ENCODE assay signal across 18 cellular contexts in genomic region chr22:21579474-21579851, GRCh38. TPM values are rescaled to one million over a fixed set of nuclear protein-coding genes. Genes with fewer than 3 reads are reported as not detected.
DNase-seq lines count a peak whose midpoint lies in the region; ATAC-seq and TF ChIP-seq lines count a peak whose summit lies in the region.
"Had no signal": no experiment of that assay in that cellular context is flagged by ENCODE, and none has a peak within 500 bp of the region (broad histone marks: within the 10 kb centered on the region; RNA-seq: fewer than 3 reads in every experiment).

No MANE protein-coding gene starts in this region.

- H3K4me2 ChIP-seq in PC-9 = peak overlapping the region; percentile 46

- TF ChIP-seq CTCF in PC-9 (conservative IDR thresholded peaks at IDR 0.05) = no peak

- no peak overlapping the region for H3K4me3 Mint-ChIP-seq in activated T-cell treated with anti-CD3 and anti-CD28 coated beads, Interleukin-2, amount 50 U/mL, for 72 hours
- no peak overlapping the region for H3K4me3 Mint-ChIP-seq in memory B cell

- H3K4me1 ChIP-seq in PC-9 (replicated peaks; ENCODE audit: insufficient read depth) = peaks cover 25% of the 10 kb centered on the region
- H3K4me1 ChIP-seq: HAP-1 had no signal

- peak overlapping the region; percentile 16 for H3K27ac Mint-ChIP-seq in activated T-cell treated with anti-CD3 and anti-CD28 coated beads, Interleukin-2, amount 50 U/mL, for 72 hours
- peak overlapping the region; percentile 57 for H3K27ac Mint-ChIP-seq in memory B cell

- H3K27me3 Mint-ChIP-seq in activated T-cell treated with anti-CD3 and anti-CD28 coated beads, Interleukin-2, amount 50 U/mL, for 72 hours (ENCODE audit: low read depth) = no peaks in the 10 kb centered on the region
- H3K27me3 Mint-ChIP-seq in memory B cell = no peaks in the 10 kb centered on the region
- H3K27me3 Mint-ChIP-seq: CD4-positive, CD25-positive, alpha-beta regulatory T cell; IgD-negative memory B cell had no signal

- H3K36me3 ChIP-seq in PC-9 (ENCODE audit: low read depth) = no peaks in the 10 kb centered on the region

- peaks cover 95% of the 10 kb centered on the region for H3K79me2 ChIP-seq in PC-9 (ENCODE audit: low read depth)

- no TSS peak for BruUV-seq in PC-9 (replicated peaks; lab: Mats Ljungman, UMichigan)

- POLR2A ChIA-PET in PC-9 (lab: Charles Lee; ENCODE audit: unreplicated experiment) = no interaction called here

- no peak for DNase-seq in activated T-cell treated with anti-CD3 and anti-CD28 coated beads, Interleukin-2, amount 50 U/mL, for 72 hours
- DNase-seq in activated T-cell treated with anti-CD3 and anti-CD28 coated beads for 4 hours (no peak), PC-9 (no peak), memory B cell (ENCODE audit: low spot score in 2 of 2) (no peak), kidney tubule cell (ENCODE audit: low spot score) (no peak), iPS-NIHi11 (ENCODE audit: low spot score) (no peak)
- DNase-seq: Calu3; CD4-positive, CD25-positive, alpha-beta regulatory T cell; DMS53; NCI-H187; NCI-H69; RPMI8226; SIG-M5 had no signal

- H3K27me3 ChIP-seq in PC-9 (ENCODE audit: insufficient read depth, low read depth) = no peaks in the 10 kb centered on the region

- no peaks in the 10 kb centered on the region for H3K9me3 ChIP-seq in PC-9 (ENCODE audit: insufficient read depth, low read depth)
- H3K9me3 ChIP-seq: HAP-1 had no signal

- H2AFZ ChIP-seq in PC-9 = no peak overlapping the region

- intact Hi-C loops in PC-9 (cut with micrococcal nuclease; ENCODE audit: unreplicated experiment) = no loop called here

- H4K20me1 ChIP-seq in PC-9 (ENCODE audit: insufficient read depth) = peaks cover 77% of the 10 kb centered on the region

- CTCF ChIA-PET in PC-9 (lab: Charles Lee) = no interaction called here

- H3K9me3 Mint-ChIP-seq in activated T-cell treated with anti-CD3 and anti-CD28 coated beads, Interleukin-2, amount 50 U/mL, for 72 hours = no peaks in the 10 kb centered on the region
- no peaks in the 10 kb centered on the region for H3K9me3 Mint-ChIP-seq in memory B cell
- H3K9me3 Mint-ChIP-seq: CD4-positive, CD25-positive, alpha-beta regulatory T cell; IgD-negative memory B cell had no signal

- no peak for ATAC-seq in activated T-cell treated with anti-CD3 and anti-CD28 coated beads, Interleukin-2, amount 50 U/mL, for 72 hours (replicated peaks in 1 of 2)
- no peak for ATAC-seq in memory B cell (ENCODE audit: low read depth)
- no peak for ATAC-seq in GM21360 (IDR thresholded peaks at IDR 0.05; ENCODE audit: unreplicated experiment)
- no peak for ATAC-seq in GM21619 (IDR thresholded peaks at IDR 0.05; ENCODE audit: unreplicated experiment)

- no peaks in the 10 kb centered on the region for H3K9me2 ChIP-seq in PC-9 (ENCODE audit: insufficient read depth)

- H3K36me3 Mint-ChIP-seq in activated T-cell treated with anti-CD3 and anti-CD28 coated beads, Interleukin-2, amount 50 U/mL, for 72 hours (ENCODE audit: insufficient read depth in 2 of 2) = peaks cover 2% of the 10 kb centered on the region in 2 donors
- peaks cover 3% of the 10 kb centered on the region for H3K36me3 Mint-ChIP-seq in memory B cell
- H3K36me3 Mint-ChIP-seq: IgD-negative memory B cell had no signal

- no peak overlapping the region for H3K4me3 ChIP-seq in PC-9
- H3K4me3 ChIP-seq: HAP-1 had no signal

- peak overlapping the region; percentile 28; the same call in 1 of the 2 replicates for H3K27ac ChIP-seq in PC-9

- peaks cover 42% of the 10 kb centered on the region for H3K4me1 Mint-ChIP-seq in activated T-cell treated with anti-CD3 and anti-CD28 coated beads, Interleukin-2, amount 50 U/mL, for 72 hours (ENCODE audit: low read depth)
- peaks cover 31% of the 10 kb centered on the region for H3K4me1 Mint-ChIP-seq in memory B cell

- H3F3A ChIP-seq in PC-9 (ENCODE audit: insufficient read depth, low read depth) = peaks cover 12% of the 10 kb centered on the region; the same call in 1 of the 2 replicates

RNA-seq across cellular contexts. Expression of gene UBE2L3, which starts 11.9 kb away (rescaled TPM):
- 10 to 100 TPM; 42.7 to 43.5 TPM for total RNA-seq in activated T-cell treated with anti-CD3 and anti-CD28 coated beads, Interleukin-2, amount 50 U/mL, for 72 hours
- 30.3 and 55.8 TPM in 2 replicates for total RNA-seq in PC-9 (2021)

RNA-seq across cellular contexts. Expression of gene RIMBP3C, which starts 28.2 kb away (rescaled TPM):
- total RNA-seq in activated T-cell treated with anti-CD3 and anti-CD28 coated beads, Interleukin-2, amount 50 U/mL, for 72 hours = under 1 TPM in 1 of 2 donors, not detected in 1; 0.19 TPM
- total RNA-seq in PC-9 (2021) = 0.13 and 0.15 TPM in 2 replicates
- total RNA-seq: Calu3 had no signal

RNA-seq across cellular contexts. Expression of gene YDJC, which starts 50.4 kb away (rescaled TPM):
- 10 to 100 TPM; 39.7 to 48.8 TPM for total RNA-seq in activated T-cell treated with anti-CD3 and anti-CD28 coated beads, Interleukin-2, amount 50 U/mL, for 72 hours
- total RNA-seq in PC-9 (2021) = 25.7 and 39.1 TPM in 2 replicates

RNA-seq across cellular contexts. Expression of gene CCDC116, which starts 53.1 kb away (rescaled TPM):
- total RNA-seq in activated T-cell treated with anti-CD3 and anti-CD28 coated beads, Interleukin-2, amount 50 U/mL, for 72 hours = under 1 TPM; 0.22 to 0.51 TPM
- total RNA-seq in PC-9 (2021) = 0.33 and 0.63 TPM in 2 replicates
- total RNA-seq: Calu3; CD4-positive, CD25-positive, alpha-beta regulatory T cell; HT1080 had no signal
